In the genomic region with DNA sequence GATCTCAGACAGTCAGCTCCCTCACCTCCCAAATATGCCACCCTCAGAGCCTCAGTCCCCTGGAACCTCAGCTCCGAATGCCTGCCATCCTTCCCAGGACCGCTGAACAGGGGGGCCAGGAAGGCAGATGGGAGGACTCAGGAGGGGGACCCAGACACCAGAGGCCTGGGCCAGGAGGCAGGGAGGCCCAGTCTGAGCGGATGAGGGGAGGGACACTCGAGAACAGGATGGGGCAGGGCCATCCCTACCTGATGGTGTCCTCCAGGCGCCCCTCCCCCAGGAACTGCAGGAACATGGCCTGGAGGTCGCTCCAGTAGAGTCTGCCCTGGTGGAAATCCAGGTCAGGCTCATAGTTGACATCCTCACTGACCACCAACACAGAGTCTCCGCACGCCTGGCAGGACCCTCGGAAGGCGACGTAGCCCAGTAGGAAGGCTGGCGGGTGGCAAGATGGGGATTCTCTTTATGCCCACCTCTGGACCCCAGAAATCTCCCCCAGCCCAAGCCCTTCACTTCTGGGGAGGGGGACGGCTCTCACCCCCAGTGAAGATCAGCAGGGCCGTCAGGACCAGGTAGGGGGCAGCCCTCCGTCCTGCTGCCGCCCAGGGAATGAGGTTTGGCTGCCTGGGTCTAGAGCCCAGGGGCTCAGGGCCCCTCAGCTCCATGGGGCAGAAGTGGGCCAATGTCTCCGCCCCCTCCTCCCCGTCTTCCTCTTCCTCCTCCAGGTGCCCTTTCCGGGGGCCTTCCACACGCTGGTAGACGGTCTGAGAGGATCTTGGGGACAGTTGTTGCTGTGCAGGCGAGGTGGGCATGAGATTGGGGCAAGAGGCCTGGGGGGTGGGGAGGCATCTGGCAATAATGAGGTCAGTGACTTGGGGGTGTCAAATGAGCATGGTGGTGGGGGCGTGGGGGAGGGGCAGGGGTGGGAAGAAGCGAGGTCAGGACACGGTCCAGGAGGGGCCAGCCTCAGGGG, we compare ENCODE assay signal across 1 cellular context.
A peak's percentile ranks its signal among the peaks of the same experiment; 100 is the strongest.
TF ChIP-seq lines count a peak whose summit lies in the region.

No MANE protein-coding gene starts in this region.

TF ChIP-seq in K562, 482 proteins besides CTCF, POLR2A, EP300 and RAD21 (continued from another document and continues in another):
- TF ChIP-seq, protein P1, sequence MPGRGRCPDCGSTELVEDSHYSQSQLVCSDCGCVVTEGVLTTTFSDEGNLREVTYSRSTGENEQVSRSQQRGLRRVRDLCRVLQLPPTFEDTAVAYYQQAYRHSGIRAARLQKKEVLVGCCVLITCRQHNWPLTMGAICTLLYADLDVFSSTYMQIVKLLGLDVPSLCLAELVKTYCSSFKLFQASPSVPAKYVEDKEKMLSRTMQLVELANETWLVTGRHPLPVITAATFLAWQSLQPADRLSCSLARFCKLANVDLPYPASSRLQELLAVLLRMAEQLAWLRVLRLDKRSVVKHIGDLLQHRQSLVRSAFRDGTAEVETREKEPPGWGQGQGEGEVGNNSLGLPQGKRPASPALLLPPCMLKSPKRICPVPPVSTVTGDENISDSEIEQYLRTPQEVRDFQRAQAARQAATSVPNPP (IDR thresholded peaks at IDR 0.05; ENCODE audit: borderline replicate concordance, insufficient read depth, insufficient read length) = no peak
- TF ChIP-seq ZNF75A (CRISPR knock-in tag; IDR thresholded peaks at IDR 0.05) (no peak), ARID1B (IDR thresholded peaks at IDR 0.05) (no peak), MXI1 (IDR thresholded peaks at IDR 0.05; ENCODE audit: low read depth, low read length) (no peak), ETS2 (tag; IDR thresholded peaks at IDR 0.05; ENCODE audit: borderline replicate concordance, poor library complexity, severe bottlenecking) (no peak), MEF2D (tag; conservative IDR thresholded peaks at IDR 0.05; ENCODE audit: low read depth) (no peak), MTF1 (CRISPR knock-in tag; IDR thresholded peaks at IDR 0.05; ENCODE audit: borderline replicate concordance) (no peak), SIRT6 (IDR thresholded peaks at IDR 0.05; ENCODE audit: low read depth, low read length) (no peak), RCOR1 (IDR thresholded peaks at IDR 0.05; ENCODE audit: borderline replicate concordance in 1 of 2, low read depth in 2 of 2, low read length in 2 of 2) (no peak), SRSF3 (IDR thresholded peaks at IDR 0.05; ENCODE audit: insufficient read depth, low read length) (no peak), POLR2B (IDR thresholded peaks at IDR 0.05; ENCODE audit: low read depth, partially characterized antibody) (peak; percentile 22), ZNF232 (CRISPR knock-in tag; IDR thresholded peaks at IDR 0.05) (no peak), MIER1 (IDR thresholded peaks at IDR 0.05; ENCODE audit: low read depth) (no peak), KAT8 (IDR thresholded peaks at IDR 0.05; ENCODE audit: low read depth) (no peak), POLR2AphosphoS5 (IDR thresholded peaks at IDR 0.05; ENCODE audit: control insufficient read depth, insufficient read depth, low read depth, low read length) (no peak), E2F3 (CRISPR knock-in tag; IDR thresholded peaks at IDR 0.05) (no peak), KDM4B (IDR thresholded peaks at IDR 0.05; ENCODE audit: borderline replicate concordance in 2 of 2, low read depth in 1 of 2) (peak in 1 of 2 experiments; percentile 3; a peak in 1 of 4 replicates), KDM1A (IDR thresholded peaks at IDR 0.05) (peak in 1 of 2 experiments; percentile 67; a peak in 2 of 4 replicates), PHF8 (IDR thresholded peaks at IDR 0.05; ENCODE audit: borderline replicate concordance, low read length) (peak; percentile 29; the same call in 1 of the 2 replicates), ZNF77 (CRISPR knock-in tag; IDR thresholded peaks at IDR 0.05) (no peak), HMG20A (CRISPR knock-in tag; conservative IDR thresholded peaks at IDR 0.05) (no peak), ZKSCAN1 (IDR thresholded peaks at IDR 0.05; ENCODE audit: low read depth, low read length) (no peak), NR3C1 (CRISPR knock-in tag; IDR thresholded peaks at IDR 0.05) (no peak), ETV6 (IDR thresholded peaks at IDR 0.05; ENCODE audit: borderline replicate concordance in 1 of 2, low read depth in 2 of 2, low read length in 1 of 2) (no peak), ETV6 (CRISPR knock-in tag; IDR thresholded peaks at IDR 0.05; ENCODE audit: borderline replicate concordance) (no peak), RBBP5 (IDR thresholded peaks at IDR 0.05; ENCODE audit: borderline replicate concordance, insufficient read depth, low read length, poor library complexity, severe bottlenecking) (peak; percentile 34), EWSR1 (IDR thresholded peaks at IDR 0.05; ENCODE audit: borderline replicate concordance, low read depth, partially characterized antibody) (no peak), RBM39 (optimal IDR thresholded peaks at IDR 0.05; ENCODE audit: low read depth, low read length) (peak; percentile 79), SIN3A (IDR thresholded peaks at IDR 0.05; ENCODE audit: borderline replicate concordance in 2 of 2, control insufficient read depth in 1 of 2, low read depth in 2 of 2, low read length in 2 of 2) (peak in 1 of 2 experiments; percentile 20; a peak in 1 of 4 replicates), GTF2F1 (IDR thresholded peaks at IDR 0.05; ENCODE audit: low read depth, low read length) (no peak), MEF2A (IDR thresholded peaks at IDR 0.05; ENCODE audit: control insufficient read depth, low read depth, low read length) (no peak), TAF1 (IDR thresholded peaks at IDR 0.05; ENCODE audit: control insufficient read depth, extremely low read depth, insufficient read depth, low read length, severe bottlenecking) (peak; percentile 29), SMAD4 (CRISPR knock-in tag; conservative IDR thresholded peaks at IDR 0.05) (peak; percentile 37), CBX8 (IDR thresholded peaks at IDR 0.05; ENCODE audit: borderline replicate concordance, extremely low read depth, low read depth, low read length, poor library complexity, severe bottlenecking) (no peak)
- TF ChIP-seq, protein P2, sequence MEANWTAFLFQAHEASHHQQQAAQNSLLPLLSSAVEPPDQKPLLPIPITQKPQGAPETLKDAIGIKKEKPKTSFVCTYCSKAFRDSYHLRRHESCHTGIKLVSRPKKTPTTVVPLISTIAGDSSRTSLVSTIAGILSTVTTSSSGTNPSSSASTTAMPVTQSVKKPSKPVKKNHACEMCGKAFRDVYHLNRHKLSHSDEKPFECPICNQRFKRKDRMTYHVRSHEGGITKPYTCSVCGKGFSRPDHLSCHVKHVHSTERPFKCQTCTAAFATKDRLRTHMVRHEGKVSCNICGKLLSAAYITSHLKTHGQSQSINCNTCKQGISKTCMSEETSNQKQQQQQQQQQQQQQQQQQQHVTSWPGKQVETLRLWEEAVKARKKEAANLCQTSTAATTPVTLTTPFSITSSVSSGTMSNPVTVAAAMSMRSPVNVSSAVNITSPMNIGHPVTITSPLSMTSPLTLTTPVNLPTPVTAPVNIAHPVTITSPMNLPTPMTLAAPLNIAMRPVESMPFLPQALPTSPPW (CRISPR knock-in tag; IDR thresholded peaks at IDR 0.05) = no peak
- TF ChIP-seq, protein P3, sequence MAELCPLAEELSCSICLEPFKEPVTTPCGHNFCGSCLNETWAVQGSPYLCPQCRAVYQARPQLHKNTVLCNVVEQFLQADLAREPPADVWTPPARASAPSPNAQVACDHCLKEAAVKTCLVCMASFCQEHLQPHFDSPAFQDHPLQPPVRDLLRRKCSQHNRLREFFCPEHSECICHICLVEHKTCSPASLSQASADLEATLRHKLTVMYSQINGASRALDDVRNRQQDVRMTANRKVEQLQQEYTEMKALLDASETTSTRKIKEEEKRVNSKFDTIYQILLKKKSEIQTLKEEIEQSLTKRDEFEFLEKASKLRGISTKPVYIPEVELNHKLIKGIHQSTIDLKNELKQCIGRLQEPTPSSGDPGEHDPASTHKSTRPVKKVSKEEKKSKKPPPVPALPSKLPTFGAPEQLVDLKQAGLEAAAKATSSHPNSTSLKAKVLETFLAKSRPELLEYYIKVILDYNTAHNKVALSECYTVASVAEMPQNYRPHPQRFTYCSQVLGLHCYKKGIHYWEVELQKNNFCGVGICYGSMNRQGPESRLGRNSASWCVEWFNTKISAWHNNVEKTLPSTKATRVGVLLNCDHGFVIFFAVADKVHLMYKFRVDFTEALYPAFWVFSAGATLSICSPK (IDR thresholded peaks at IDR 0.05; ENCODE audit: borderline replicate concordance) = no peak
- TF ChIP-seq, protein P4, sequence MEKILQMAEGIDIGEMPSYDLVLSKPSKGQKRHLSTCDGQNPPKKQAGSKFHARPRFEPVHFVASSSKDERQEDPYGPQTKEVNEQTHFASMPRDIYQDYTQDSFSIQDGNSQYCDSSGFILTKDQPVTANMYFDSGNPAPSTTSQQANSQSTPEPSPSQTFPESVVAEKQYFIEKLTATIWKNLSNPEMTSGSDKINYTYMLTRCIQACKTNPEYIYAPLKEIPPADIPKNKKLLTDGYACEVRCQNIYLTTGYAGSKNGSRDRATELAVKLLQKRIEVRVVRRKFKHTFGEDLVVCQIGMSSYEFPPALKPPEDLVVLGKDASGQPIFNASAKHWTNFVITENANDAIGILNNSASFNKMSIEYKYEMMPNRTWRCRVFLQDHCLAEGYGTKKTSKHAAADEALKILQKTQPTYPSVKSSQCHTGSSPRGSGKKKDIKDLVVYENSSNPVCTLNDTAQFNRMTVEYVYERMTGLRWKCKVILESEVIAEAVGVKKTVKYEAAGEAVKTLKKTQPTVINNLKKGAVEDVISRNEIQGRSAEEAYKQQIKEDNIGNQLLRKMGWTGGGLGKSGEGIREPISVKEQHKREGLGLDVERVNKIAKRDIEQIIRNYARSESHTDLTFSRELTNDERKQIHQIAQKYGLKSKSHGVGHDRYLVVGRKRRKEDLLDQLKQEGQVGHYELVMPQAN (IDR thresholded peaks at IDR 0.05; ENCODE audit: borderline replicate concordance) = no peak
- TF ChIP-seq, protein P5, sequence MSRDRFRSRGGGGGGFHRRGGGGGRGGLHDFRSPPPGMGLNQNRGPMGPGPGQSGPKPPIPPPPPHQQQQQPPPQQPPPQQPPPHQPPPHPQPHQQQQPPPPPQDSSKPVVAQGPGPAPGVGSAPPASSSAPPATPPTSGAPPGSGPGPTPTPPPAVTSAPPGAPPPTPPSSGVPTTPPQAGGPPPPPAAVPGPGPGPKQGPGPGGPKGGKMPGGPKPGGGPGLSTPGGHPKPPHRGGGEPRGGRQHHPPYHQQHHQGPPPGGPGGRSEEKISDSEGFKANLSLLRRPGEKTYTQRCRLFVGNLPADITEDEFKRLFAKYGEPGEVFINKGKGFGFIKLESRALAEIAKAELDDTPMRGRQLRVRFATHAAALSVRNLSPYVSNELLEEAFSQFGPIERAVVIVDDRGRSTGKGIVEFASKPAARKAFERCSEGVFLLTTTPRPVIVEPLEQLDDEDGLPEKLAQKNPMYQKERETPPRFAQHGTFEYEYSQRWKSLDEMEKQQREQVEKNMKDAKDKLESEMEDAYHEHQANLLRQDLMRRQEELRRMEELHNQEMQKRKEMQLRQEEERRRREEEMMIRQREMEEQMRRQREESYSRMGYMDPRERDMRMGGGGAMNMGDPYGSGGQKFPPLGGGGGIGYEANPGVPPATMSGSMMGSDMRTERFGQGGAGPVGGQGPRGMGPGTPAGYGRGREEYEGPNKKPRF (IDR thresholded peaks at IDR 0.05; ENCODE audit: low read depth, low read length) = no peak
- TF ChIP-seq, protein P6, sequence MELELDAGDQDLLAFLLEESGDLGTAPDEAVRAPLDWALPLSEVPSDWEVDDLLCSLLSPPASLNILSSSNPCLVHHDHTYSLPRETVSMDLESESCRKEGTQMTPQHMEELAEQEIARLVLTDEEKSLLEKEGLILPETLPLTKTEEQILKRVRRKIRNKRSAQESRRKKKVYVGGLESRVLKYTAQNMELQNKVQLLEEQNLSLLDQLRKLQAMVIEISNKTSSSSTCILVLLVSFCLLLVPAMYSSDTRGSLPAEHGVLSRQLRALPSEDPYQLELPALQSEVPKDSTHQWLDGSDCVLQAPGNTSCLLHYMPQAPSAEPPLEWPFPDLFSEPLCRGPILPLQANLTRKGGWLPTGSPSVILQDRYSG (tag; conservative IDR thresholded peaks at IDR 0.05; ENCODE audit: low read depth) = no peak
- TF ChIP-seq, protein P7, sequence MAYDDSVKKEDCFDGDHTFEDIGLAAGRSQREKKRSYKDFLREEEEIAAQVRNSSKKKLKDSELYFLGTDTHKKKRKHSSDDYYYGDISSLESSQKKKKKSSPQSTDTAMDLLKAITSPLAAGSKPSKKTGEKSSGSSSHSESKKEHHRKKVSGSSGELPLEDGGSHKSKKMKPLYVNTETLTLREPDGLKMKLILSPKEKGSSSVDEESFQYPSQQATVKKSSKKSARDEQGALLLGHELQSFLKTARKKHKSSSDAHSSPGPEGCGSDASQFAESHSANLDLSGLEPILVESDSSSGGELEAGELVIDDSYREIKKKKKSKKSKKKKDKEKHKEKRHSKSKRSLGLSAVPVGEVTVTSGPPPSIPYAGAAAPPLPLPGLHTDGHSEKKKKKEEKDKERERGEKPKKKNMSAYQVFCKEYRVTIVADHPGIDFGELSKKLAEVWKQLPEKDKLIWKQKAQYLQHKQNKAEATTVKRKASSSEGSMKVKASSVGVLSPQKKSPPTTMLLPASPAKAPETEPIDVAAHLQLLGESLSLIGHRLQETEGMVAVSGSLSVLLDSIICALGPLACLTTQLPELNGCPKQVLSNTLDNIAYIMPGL (CRISPR knock-in tag; IDR thresholded peaks at IDR 0.05) = no peak
- TF ChIP-seq, protein P8, sequence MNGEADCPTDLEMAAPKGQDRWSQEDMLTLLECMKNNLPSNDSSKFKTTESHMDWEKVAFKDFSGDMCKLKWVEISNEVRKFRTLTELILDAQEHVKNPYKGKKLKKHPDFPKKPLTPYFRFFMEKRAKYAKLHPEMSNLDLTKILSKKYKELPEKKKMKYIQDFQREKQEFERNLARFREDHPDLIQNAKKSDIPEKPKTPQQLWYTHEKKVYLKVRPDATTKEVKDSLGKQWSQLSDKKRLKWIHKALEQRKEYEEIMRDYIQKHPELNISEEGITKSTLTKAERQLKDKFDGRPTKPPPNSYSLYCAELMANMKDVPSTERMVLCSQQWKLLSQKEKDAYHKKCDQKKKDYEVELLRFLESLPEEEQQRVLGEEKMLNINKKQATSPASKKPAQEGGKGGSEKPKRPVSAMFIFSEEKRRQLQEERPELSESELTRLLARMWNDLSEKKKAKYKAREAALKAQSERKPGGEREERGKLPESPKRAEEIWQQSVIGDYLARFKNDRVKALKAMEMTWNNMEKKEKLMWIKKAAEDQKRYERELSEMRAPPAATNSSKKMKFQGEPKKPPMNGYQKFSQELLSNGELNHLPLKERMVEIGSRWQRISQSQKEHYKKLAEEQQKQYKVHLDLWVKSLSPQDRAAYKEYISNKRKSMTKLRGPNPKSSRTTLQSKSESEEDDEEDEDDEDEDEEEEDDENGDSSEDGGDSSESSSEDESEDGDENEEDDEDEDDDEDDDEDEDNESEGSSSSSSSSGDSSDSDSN (IDR thresholded peaks at IDR 0.05; ENCODE audit: borderline replicate concordance in 1 of 2, low read depth in 2 of 2, low read length in 2 of 2) = no peak
